ENCODE assay signal across 9 cellular contexts in the genomic region with DNA sequence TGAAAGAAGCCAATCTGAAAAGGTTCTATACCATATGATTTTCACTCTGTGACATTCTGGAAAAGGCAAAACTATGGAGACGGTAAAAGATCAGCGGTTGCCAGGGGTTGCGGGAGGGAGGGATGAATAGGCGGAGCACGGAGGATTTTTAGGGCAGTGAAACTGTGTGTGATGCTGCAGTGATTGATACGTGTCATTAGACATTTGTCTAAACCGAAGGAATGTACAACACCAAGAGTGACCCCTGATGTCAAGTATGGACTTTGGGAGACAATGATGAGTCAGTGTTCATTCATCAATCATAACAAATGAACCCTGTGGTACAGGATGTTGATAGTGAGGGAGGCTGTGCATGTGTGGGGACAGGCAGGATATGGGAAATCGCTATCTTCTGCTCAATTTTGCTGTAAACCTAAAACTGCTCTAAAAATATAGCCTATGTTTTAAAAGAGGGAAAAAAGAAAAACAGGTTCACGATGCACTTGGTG. TPM values are rescaled to one million over a fixed set of nuclear protein-coding genes. Genes with fewer than 3 reads are reported as not detected.
DNase-seq lines count a peak whose midpoint lies in the region; ATAC-seq, FAIRE-seq and TF ChIP-seq lines count a peak whose summit lies in the region.
"Had no signal": no experiment of that assay in that cellular context is flagged by ENCODE, and none has a peak within 500 bp of the region (broad histone marks: within the 10 kb centered on the region; RNA-seq: fewer than 3 reads in every experiment).

No MANE protein-coding gene starts in this region.

- H3K4me1 ChIP-seq in pancreas: peaks cover 21 to 30% (median 28%) of the 10 kb centered on the region in 3 donors

- H3K27ac ChIP-seq in epithelial cell of prostate (peak overlapping the region; percentile 94), pancreas (peak overlapping the region; percentile 44 to 79 (median 74))

- no peak overlapping the region for H3K4me3 ChIP-seq in pancreas

- TF ChIP-seq CTCF in pancreas (IDR thresholded peaks at IDR 0.05): no peak

- no peaks in the 10 kb centered on the region for H3K36me3 ChIP-seq in pancreas

- no peak for ATAC-seq in pancreas
- no peak for ATAC-seq in HG02884 (IDR thresholded peaks at IDR 0.05; ENCODE audit: unreplicated experiment)
- no peak for ATAC-seq in GM21723 (IDR thresholded peaks at IDR 0.05; ENCODE audit: unreplicated experiment)

- in situ Hi-C loops in ACHN (cut with HindIII; ENCODE audit: low pct_ligation_motif_present, low pct_unique_long_range_greater_than_20kb, low sequenced_read_pairs): no loop called here

- no peak for FAIRE-seq in pancreas (lab: Jason Lieb, UNC)

- H3K27me3 ChIP-seq in pancreas: no peaks in the 10 kb centered on the region

- 80 to 82% methylated on average over 9 of the region's 9 CpGs for WGBS in pancreas, 2 donors

- no peaks in the 10 kb centered on the region for H3K9me3 ChIP-seq in pancreas

- DNase-seq in ACHN: peak; percentile 83
- DNase-seq in RPMI7951 (ENCODE audit: low read depth): peak; percentile 75
- DNase-seq in epithelial cell of prostate (ENCODE audit: low read depth, low spot score): no peak
- DNase-seq in pancreas: no peak
- no peak for DNase-seq in activated naive CD4-positive, alpha-beta T cell treated with anti-CD3 and anti-CD28 coated beads, Interleukin-2, amount 50 U/mL, for 16 hours
- no peak for DNase-seq in activated CD4-positive, alpha-beta T cell treated with anti-CD3 and anti-CD28 coated beads for 48 hours
- DNase-seq: NCI-H1048 had no signal

- intact Hi-C loops in pancreas (cut with DNase I): no loop called here

RNA-seq across cellular contexts. Expression of a gene that starts 34.4 kb away (rescaled TPM):
- 71.8 and 91.3 TPM in 2 replicates for total RNA-seq in RPMI7951 (2014; rRNA removed; shearing (Covaris generic))
- 100 to 1,000 TPM in 1 of 6 donors, 10 to 100 TPM in 5; 58.3 to 101 (median 76.7) TPM for total RNA-seq in pancreas
- polyA plus RNA-seq in pancreas: 10 to 100 TPM; 54.8 to 60.3 TPM

Comparison
In these comparisons a context has a peak if more than half of its experiments do, and no peak if none do; other contexts are left out.
1. DNase-seq: peak in ACHN (single experiment) and RPMI7951 (single experiment); none in epithelial cell of prostate (single experiment), pancreas (0 of 6), activated naive CD4-positive, alpha-beta T cell treated with anti-CD3 and anti-CD28 coated beads, Interleukin-2, amount 50 U/mL, for 16 hours (single experiment) and activated CD4-positive, alpha-beta T cell treated with anti-CD3 and anti-CD28 coated beads for 48 hours (single experiment).